16 cellular contexts compared by ENCODE assay signal in genomic region chr1:52511851-52512615, GRCh38. TPM values are rescaled to one million over a fixed set of nuclear protein-coding genes. Genes with fewer than 3 reads are reported as not detected.
DNase-seq lines count a peak whose midpoint lies in the region; ATAC-seq, FAIRE-seq and TF ChIP-seq lines count a peak whose summit lies in the region.
"Had no signal": no experiment of that assay in that cellular context is flagged by ENCODE, and none has a peak within 500 bp of the region (broad histone marks: within the 10 kb centered on the region; RNA-seq: fewer than 3 reads in every experiment).

No MANE protein-coding gene starts in this region.

- no peak overlapping the region for H3K4me3 ChIP-seq in HepG2 (replicated peaks in 1 of 3; ENCODE audit: insufficient read depth in 1 of 3, low read depth in 2 of 3, low read length in 3 of 3)
- H3K4me3 ChIP-seq in right lobe of liver, result no peak overlapping the region
- no peak overlapping the region for H3K4me3 ChIP-seq in K562
- H3K4me3 ChIP-seq: BLaER1 treated with 17β-estradiol and CSF1 and Interleukin-3, amounts not matched to agents 10 nM and 100 nM; GM23248 had no signal

- H3K4me3 Mint-ChIP-seq in activated CD8-positive, alpha-beta memory T cell treated with anti-CD3 and anti-CD28 coated beads, Interleukin-2, amount 10 ng/mL, durations not matched to agents 7 days and 5 days, result no peak overlapping the region
- H3K4me3 Mint-ChIP-seq: CD4-positive, CD25-positive, alpha-beta regulatory T cell had no signal

- no peak for DNase-seq in activated CD8-positive, alpha-beta memory T cell treated with anti-CD3 and anti-CD28 coated beads, Interleukin-2, amount 10 ng/mL, durations not matched to agents 7 days and 5 days
- no peak for DNase-seq in activated CD8-positive, alpha-beta memory T cell treated with anti-CD3 and anti-CD28 coated beads, Interleukin-2, amount 50 U/mL, for 4 hours
- DNase-seq in HepG2 (ENCODE audit: low spot score) (no peak), right lobe of liver (no peak), K562 (ENCODE audit: extremely low read depth in 1 of 4, low spot score in 3 of 4) (no peak)
- DNase-seq in stimulated activated CD4-positive, alpha-beta T cell treated with anti-CD3 and anti-CD28 coated beads, Interleukin-15, amount 100 ng/mL, for 24 hours, result no peak
- DNase-seq: ACHN, DMS53, GF-D8, GM23248 had no signal

- CTCF ChIA-PET in activated CD8-positive, alpha-beta memory T cell treated with anti-CD3 and anti-CD28 coated beads, Interleukin-2, amount 10 ng/mL, durations not matched to agents 7 days and 5 days (lab: Charles Lee), result interaction anchor here (1.9 kb wide), 1 partner anchor 10 kb away, joined by 8 read pairs; no protein-coding TSS in a partner anchor
- CTCF ChIA-PET in HepG2 (lab: Yijun Ruan, JAX; ENCODE audit: low intra/inter-chr PET ratio, low total read pairs) (no interaction called here), K562 (lab: Yijun Ruan, JAX; ENCODE audit: low intra/inter-chr PET ratio) (no interaction called here)

- H3K79me2 ChIP-seq in HepG2 (ENCODE audit: insufficient read depth, low read length), result no peaks in the 10 kb centered on the region
- H3K79me2 ChIP-seq in K562 (ENCODE audit: control insufficient read depth, insufficient read depth, low read length), result no peaks in the 10 kb centered on the region

- H3K9me1 ChIP-seq in K562 (ENCODE audit: control insufficient read depth, insufficient read depth, low read length), result no peaks in the 10 kb centered on the region

- peaks cover 8 to 45% of the 10 kb centered on the region in 2 experiments; a peak in 4 of 5 replicates for H3K36me3 ChIP-seq in HepG2 (replicated peaks in 1 of 2; ENCODE audit: control insufficient read depth in 1 of 2, insufficient read depth in 2 of 2, low read length in 2 of 2)
- H3K36me3 ChIP-seq in right lobe of liver, result peaks cover 0 to 13% (median 0%) of the 10 kb centered on the region in 4 donors
- H3K36me3 ChIP-seq in K562 (ENCODE audit: control insufficient read depth, insufficient read depth, low read length), result peaks cover 26% of the 10 kb centered on the region; the same call in 2 of the 3 replicates

- H3K27ac ChIP-seq in HepG2 (ENCODE audit: extremely low read length, insufficient read depth, low read length) (no peak overlapping the region), right lobe of liver (no peak overlapping the region), K562 (ENCODE audit: extremely low read depth, low read depth, low read length) (no peak overlapping the region)
- H3K27ac ChIP-seq: BLaER1 treated with 17β-estradiol and CSF1 and Interleukin-3, amounts not matched to agents 10 nM and 100 nM; GM23248 had no signal

- H3K4me1 Mint-ChIP-seq in activated CD8-positive, alpha-beta memory T cell treated with anti-CD3 and anti-CD28 coated beads, Interleukin-2, amount 10 ng/mL, durations not matched to agents 7 days and 5 days, result peaks cover 32% of the 10 kb centered on the region

- H3K27me3 ChIP-seq in HepG2 (ENCODE audit: control insufficient read depth in 1 of 2, insufficient read depth in 2 of 2, low read length in 2 of 2) (no peaks in the 10 kb centered on the region), right lobe of liver (no peaks in the 10 kb centered on the region), K562 (ENCODE audit: control insufficient read depth in 2 of 2, insufficient read depth in 2 of 2, low read length in 2 of 2) (no peaks in the 10 kb centered on the region)
- H3K27me3 ChIP-seq: BLaER1 treated with 17β-estradiol and CSF1 and Interleukin-3, amounts not matched to agents 10 nM and 100 nM had no signal

- no peak for TF ChIP-seq CTCF in HepG2 (CRISPR knock-in tag; IDR thresholded peaks at IDR 0.05)
- TF ChIP-seq CTCF in right lobe of liver (IDR thresholded peaks at IDR 0.05), result no peak
- TF ChIP-seq CTCF in K562 (IDR thresholded peaks at IDR 0.05 in 2 of 3, conservative IDR thresholded peaks at IDR 0.05 in 1 of 3; ENCODE audit: insufficient read depth in 2 of 3, low read depth in 1 of 3, low read length in 3 of 3), result no peak

- H3K4me1 ChIP-seq in HepG2 (ENCODE audit: insufficient read depth, low read length) (no peaks in the 10 kb centered on the region), right lobe of liver (peaks cover 0 to 30% (median 7%) of the 10 kb centered on the region in 4 donors), K562 (replicated peaks in 1 of 2; ENCODE audit: control insufficient read depth in 2 of 2, insufficient read depth in 2 of 2, low read length in 2 of 2) (peaks cover 0 to 2% of the 10 kb centered on the region in 2 experiments; a peak in 2 of 5 replicates)
- H3K4me1 ChIP-seq: BLaER1 treated with 17β-estradiol and CSF1 and Interleukin-3, amounts not matched to agents 10 nM and 100 nM had no signal

- in situ Hi-C loops in HepG2 (cut with HindIII; ENCODE audit: extremely low pct_ligation_motif_present, low pct_unique_long_range_greater_than_20kb) (no loop called here), K562 (cut with MboI) (no loop called here)

- H2AFZ ChIP-seq in HepG2 (ENCODE audit: low read length) (no peak overlapping the region), K562 (ENCODE audit: low read depth, low read length) (no peak overlapping the region)
- H2AFZ ChIP-seq: GM23248 had no signal

- peaks cover 35% of the 10 kb centered on the region for H3K36me3 Mint-ChIP-seq in activated CD8-positive, alpha-beta memory T cell treated with anti-CD3 and anti-CD28 coated beads, Interleukin-2, amount 10 ng/mL, durations not matched to agents 7 days and 5 days

- H3K9me3 Mint-ChIP-seq in activated CD8-positive, alpha-beta memory T cell treated with anti-CD3 and anti-CD28 coated beads, Interleukin-2, amount 10 ng/mL, durations not matched to agents 7 days and 5 days (ENCODE audit: low read depth), result no peaks in the 10 kb centered on the region
- H3K9me3 Mint-ChIP-seq: CD4-positive, CD25-positive, alpha-beta regulatory T cell had no signal

- TF ChIP-seq EP300 in HepG2 (IDR thresholded peaks at IDR 0.05; ENCODE audit: low read depth in 2 of 2, low read length in 2 of 2), result no peak
- no peak for TF ChIP-seq EP300 in HepG2 (CRISPR knock-in tag; IDR thresholded peaks at IDR 0.05; ENCODE audit: borderline replicate concordance)
- no peak for TF ChIP-seq EP300 in K562 (IDR thresholded peaks at IDR 0.05; ENCODE audit: low read length)

- no peak overlapping the region for H3K9ac ChIP-seq in HepG2 (ENCODE audit: insufficient read depth, low read depth, low read length)
- H3K9ac ChIP-seq in K562 (ENCODE audit: insufficient read depth in 1 of 2, low read depth in 2 of 2, low read length in 2 of 2), result no peak overlapping the region
- H3K9ac ChIP-seq: BLaER1 treated with 17β-estradiol and CSF1 and Interleukin-3, amounts not matched to agents 10 nM and 100 nM; GM23248 had no signal

- H3K27me3 Mint-ChIP-seq in activated CD8-positive, alpha-beta memory T cell treated with anti-CD3 and anti-CD28 coated beads, Interleukin-2, amount 10 ng/mL, durations not matched to agents 7 days and 5 days, result no peaks in the 10 kb centered on the region
- H3K27me3 Mint-ChIP-seq: CD4-positive, CD25-positive, alpha-beta regulatory T cell had no signal

- no peak for TF ChIP-seq POLR2A in HepG2 (IDR thresholded peaks at IDR 0.05; ENCODE audit: insufficient read depth in 1 of 2, low read depth in 2 of 2, low read length in 2 of 2)
- no peak for TF ChIP-seq POLR2A in right lobe of liver (IDR thresholded peaks at IDR 0.05)
- TF ChIP-seq POLR2A in K562 (conservative IDR thresholded peaks at IDR 0.05), result no peak

- H3K4me2 ChIP-seq in HepG2 (ENCODE audit: low read depth, low read length) (no peak overlapping the region), K562 (ENCODE audit: insufficient read depth, low read length) (no peak overlapping the region)
- H3K4me2 ChIP-seq: BLaER1 treated with 17β-estradiol and CSF1 and Interleukin-3, amounts not matched to agents 10 nM and 100 nM had no signal

- BruUV-seq in HepG2 (replicated peaks; lab: Mats Ljungman, UMichigan), result no TSS peak
- no TSS peak for BruUV-seq in K562 (replicated peaks; lab: Mats Ljungman, UMichigan)

- H3K27ac Mint-ChIP-seq in activated CD8-positive, alpha-beta memory T cell treated with anti-CD3 and anti-CD28 coated beads, Interleukin-2, amount 10 ng/mL, durations not matched to agents 7 days and 5 days, result peak overlapping the region; percentile 31
- H3K27ac Mint-ChIP-seq: CD4-positive, CD25-positive, alpha-beta regulatory T cell had no signal

- POLR2A ChIA-PET in HepG2 (lab: Yijun Ruan, JAX) (no interaction called here), K562 (lab: Yijun Ruan, JAX) (interaction anchor here (1.0 to 1.1 kb wide), 4 partner anchors 9 to 17 kb away, joined by 3 to 4 read pairs (median 3); no protein-coding TSS in a partner anchor)

- FAIRE-seq in HepG2 (lab: Jason Lieb, UNC), result no peak
- FAIRE-seq in K562 (lab: Jason Lieb, UNC), result no peak
- FAIRE-seq: GM18507, H54 had no signal

- intact Hi-C loops in HepG2 (cut with micrococcal nuclease; ENCODE audit: unreplicated experiment) (no loop called here), right lobe of liver (cut with DNase I) (no loop called here), K562 (cut with micrococcal nuclease) (no loop called here)

- TF ChIP-seq RAD21 in HepG2 (CRISPR knock-in tag; IDR thresholded peaks at IDR 0.05) (no peak), K562 (CRISPR knock-in tag; conservative IDR thresholded peaks at IDR 0.05 in 1 of 2, IDR thresholded peaks at IDR 0.05 in 1 of 2) (no peak)

- no peaks in the 10 kb centered on the region for H3K9me3 ChIP-seq in HepG2 (ENCODE audit: low read length)
- no peaks in the 10 kb centered on the region for H3K9me3 ChIP-seq in right lobe of liver
- no peaks in the 10 kb centered on the region for H3K9me3 ChIP-seq in K562 (replicated peaks; ENCODE audit: control insufficient read depth, insufficient read depth, low read depth, low read length)
- H3K9me3 ChIP-seq: BLaER1 treated with 17β-estradiol and CSF1 and Interleukin-3, amounts not matched to agents 10 nM and 100 nM had no signal

- 98% methylated on average over 2 of the region's 2 CpGs for WGBS in HepG2 (ENCODE audit: low lambda C conversion rate)
- 89% methylated on average over 2 of the region's 2 CpGs for WGBS in right lobe of liver (ENCODE audit: insufficient coverage, low coverage, low lambda C conversion rate, missing lambda C conversion rate)
- WGBS in K562 (ENCODE audit: insufficient coverage, low coverage, missing lambda C conversion rate), result 85% methylated on average over 2 of the region's 2 CpGs

- peak; percentile 82 for ATAC-seq in activated CD8-positive, alpha-beta memory T cell treated with anti-CD3 and anti-CD28 coated beads, Interleukin-2, amount 10 ng/mL, durations not matched to agents 7 days and 5 days
- ATAC-seq in HepG2, result no peak
- ATAC-seq in right lobe of liver, result no peak
- peak; percentile 21; the same call in 2 of the 3 replicates for ATAC-seq in K562
- no peak for ATAC-seq in HG02798 (IDR thresholded peaks at IDR 0.05; ENCODE audit: poor library complexity, unreplicated experiment)
- ATAC-seq: HCT116 had no signal

- H4K20me1 ChIP-seq in HepG2 (ENCODE audit: insufficient read depth, low read length), result 0 out of 2 replicates have a peak, but pooled peaks cover 3% of the 10 kb centered on the region
- no peaks in the 10 kb centered on the region for H4K20me1 ChIP-seq in K562 (replicated peaks; ENCODE audit: control insufficient read depth, insufficient read depth, low read length)

RNA-seq across cellular contexts. Expression of gene TUT4, which starts 40.9 kb away (rescaled TPM):
- total RNA-seq in activated CD8-positive, alpha-beta memory T cell treated with anti-CD3 and anti-CD28 coated beads, Interleukin-2, amount 10 ng/mL, durations not matched to agents 7 days and 5 days, result 10 to 100 TPM; 60.4 to 76.5 TPM
- total RNA-seq in HepG2 (2016; rRNA removed; fragmentation: Illumina TruSeq; extraction: Trizol) (44.7 and 47.8 TPM in 2 replicates), right lobe of liver (10 to 100 TPM; 16.1 to 33.0 (median 22.8) TPM), K562 (2014; rRNA removed) (35.5 and 55.5 TPM in 2 replicates), K562 (2014; rRNA removed; fragmentation: Illumina TruSeq; extraction: Trizol) (41.9 and 44.2 TPM in 2 replicates), K562 (2015; rRNA removed; fragmentation: Illumina TruSeq; extraction: Trizol) (36.7 and 37.2 TPM in 2 replicates), K562 (2021) (38.7 and 39.3 TPM in 2 replicates)
- 31.1 and 33.0 TPM in 2 replicates for total RNA-seq in HepG2 (2016; cell fraction: cytosol; rRNA removed; fragmentation: Illumina TruSeq; extraction: Trizol; ENCODE audit: low read depth)
- 42.5 and 43.3 TPM in 2 replicates for total RNA-seq in HepG2 (2016; cell fraction: insoluble cytoplasmic fraction; rRNA removed; fragmentation: Illumina TruSeq; extraction: Trizol)
- total RNA-seq in HepG2 (2016; cell fraction: membrane; rRNA removed; fragmentation: Illumina TruSeq; extraction: Trizol), result 26.5 and 32.0 TPM in 2 replicates
- total RNA-seq in HepG2 (2016; cell fraction: nucleus; rRNA removed; fragmentation: Illumina TruSeq; extraction: Trizol), result 84.6 and 87.9 TPM in 2 replicates
- polyA plus RNA-seq in HepG2 (2011; rRNA removed) (52.8 and 53.5 TPM in 2 replicates), K562 (2011; rRNA removed) (24.6 and 52.8 TPM in 2 replicates), K562 (2014; fragmentation: Illumina TruSeq; extraction: Trizol) (49.3 and 53.5 TPM in 2 replicates), K562 (2014; fragmentation: Nextera tagmentation; extraction: Ambion mirVana) (10 to 100 TPM; 15.8 to 21.3 TPM), K562 (2014; rRNA removed) (40.8 and 42.4 TPM in 2 replicates)
- 17.7 and 21.7 TPM in 2 replicates for polyA plus RNA-seq in HepG2 (2011; cell fraction: cytosol; rRNA removed)
- polyA plus RNA-seq in HepG2 (2011; cell fraction: nucleus; rRNA removed), result 158 and 159 TPM in 2 replicates
- polyA plus RNA-seq in HepG2 (2012), result 49.2 and 50.3 TPM in 2 replicates
- polyA plus RNA-seq in HepG2 (2016; cell fraction: cytosol; fragmentation: Illumina TruSeq; extraction: Trizol; ENCODE audit: low read depth), result 1.9 and 2.0 TPM in 2 replicates
- polyA plus RNA-seq in HepG2 (2016; cell fraction: insoluble cytoplasmic fraction; fragmentation: Illumina TruSeq; extraction: Trizol; ENCODE audit: low read depth), result 40.8 and 44.0 TPM in 2 replicates
- polyA plus RNA-seq in HepG2 (2016; cell fraction: membrane; fragmentation: Illumina TruSeq; extraction: Trizol; ENCODE audit: low read depth), result 5.7 and 9.2 TPM in 2 replicates
- 169 and 172 TPM in 2 replicates for polyA plus RNA-seq in HepG2 (2016; cell fraction: nucleus; fragmentation: Illumina TruSeq; extraction: Trizol; ENCODE audit: insufficient read depth, low read depth)
- polyA minus RNA-seq in HepG2 (2011; rRNA and poly(A)+ RNA removed; ENCODE audit: low replicate concordance), result 33.2 and 43.4 TPM in 2 replicates
- polyA minus RNA-seq in HepG2 (2011; cell fraction: cytosol; rRNA and poly(A)+ RNA removed), result 22.4 and 27.4 TPM in 2 replicates
- 128 and 167 TPM in 2 replicates for polyA minus RNA-seq in HepG2 (2011; cell fraction: nucleus; rRNA and poly(A)+ RNA removed)
- 60.5 and 255 TPM in 2 replicates for total RNA-seq in K562 (2011; cell fraction: chromatin; rRNA removed; ENCODE audit: low replicate concordance)
- 24.2 and 38.3 TPM in 2 replicates for total RNA-seq in K562 (2011; cell fraction: nucleolus; rRNA removed)
- total RNA-seq in K562 (2011; cell fraction: nucleoplasm; rRNA removed), result 89.5 and 141 TPM in 2 replicates
- polyA plus RNA-seq in K562 (2011; cell fraction: cytosol; rRNA removed), result 28.2 and 28.9 TPM in 2 replicates
- 115 and 131 TPM in 2 replicates for polyA plus RNA-seq in K562 (2011; cell fraction: nucleus; rRNA removed)
- 32.5 and 37.8 TPM in 2 replicates for polyA plus RNA-seq in K562 (2012)
- 30.2 and 49.0 TPM in 2 replicates for polyA minus RNA-seq in K562 (2011; rRNA and poly(A)+ RNA removed)
- 21.8 and 24.9 TPM in 2 replicates for polyA minus RNA-seq in K562 (2011; cell fraction: cytosol; rRNA and poly(A)+ RNA removed)
- 36.6 and 52.9 TPM in 2 replicates for polyA minus RNA-seq in K562 (2011; cell fraction: nucleus; rRNA and poly(A)+ RNA removed)

Comparison
In these comparisons a context has a peak if more than half of its experiments do, and no peak if none do; other contexts are left out.
1. ATAC-seq: peak in activated CD8-positive, alpha-beta memory T cell treated with anti-CD3 and anti-CD28 coated beads, Interleukin-2, amount 10 ng/mL, durations not matched to agents 7 days and 5 days (single experiment) and K562 (single experiment); none in HepG2 (single experiment), right lobe of liver (0 of 4) and HG02798 (single experiment).